ENCODE assay signal across 8 cellular contexts in genomic region chr6:28104392-28105250, GRCh38. TPM values are rescaled to one million over a fixed set of nuclear protein-coding genes. Genes with fewer than 3 reads are reported as not detected.
DNase-seq lines count a peak whose midpoint lies in the region; ATAC-seq and TF ChIP-seq lines count a peak whose summit lies in the region.

No MANE protein-coding gene starts in this region.

- peak overlapping the region; percentile 78 for H3K27ac Mint-ChIP-seq in activated T-helper 17 cell treated with anti-CD3 and anti-CD28 coated beads, Interleukin-2, amount 50 U/mL, for 72 hours
- peak overlapping the region; percentile 84 to 93 (median 92) for H3K27ac Mint-ChIP-seq in nephron

- peak overlapping the region; percentile 61 for H3K9ac ChIP-seq in KMS-11

- no peaks in the 10 kb centered on the region for H3K79me2 ChIP-seq in KMS-11 (ENCODE audit: insufficient read depth, low read depth)

- H4K20me1 ChIP-seq in KMS-11 (ENCODE audit: insufficient read depth): no peaks in the 10 kb centered on the region

- H3K4me3 Mint-ChIP-seq in activated T-helper 17 cell treated with anti-CD3 and anti-CD28 coated beads, Interleukin-2, amount 50 U/mL, for 72 hours: peak overlapping the region; percentile 89
- peak overlapping the region; percentile 90 to 95 (median 92) for H3K4me3 Mint-ChIP-seq in nephron

- peak overlapping the region; percentile 84 for H2AFZ ChIP-seq in KMS-11 (ENCODE audit: low read depth)

- H3K27me3 ChIP-seq in KMS-11 (ENCODE audit: insufficient read depth, low read depth): no peaks in the 10 kb centered on the region
- no peaks in the 10 kb centered on the region for H3K27me3 ChIP-seq in Peyer's patch

- ATAC-seq in GM21619 (IDR thresholded peaks at IDR 0.05; ENCODE audit: unreplicated experiment): peak; percentile 97
- peak; percentile 100 for ATAC-seq in activated T-helper 17 cell treated with anti-CD3 and anti-CD28 coated beads, Interleukin-2, amount 50 U/mL, for 72 hours (replicated peaks)

- H3K36me3 Mint-ChIP-seq in activated T-helper 17 cell treated with anti-CD3 and anti-CD28 coated beads, Interleukin-2, amount 50 U/mL, for 72 hours (ENCODE audit: low read depth): no peaks in the 10 kb centered on the region
- no peaks in the 10 kb centered on the region for H3K36me3 Mint-ChIP-seq in nephron (ENCODE audit: low read depth)

- H3K4me2 ChIP-seq in KMS-11: peak overlapping the region; percentile 50

- peak overlapping the region; percentile 47 for H3K4me3 ChIP-seq in KMS-11 (IDR thresholded peaks at IDR 0.05; ENCODE audit: insufficient read depth, low read depth, low read length)
- H3K4me3 ChIP-seq in Peyer's patch: peak overlapping the region; percentile 68 to 75 (median 73)
- H3K4me3 ChIP-seq in fibroblast of the aortic adventitia (ENCODE audit: low read depth, low read length): peak overlapping the region; percentile 80

- peak; percentile 66 to 72 for TF ChIP-seq POLR2A in Peyer's patch (IDR thresholded peaks at IDR 0.05)

- TF ChIP-seq CTCF in KMS-11 (conservative IDR thresholded peaks at IDR 0.05; ENCODE audit: low read depth, low read length): peak; percentile 69
- TF ChIP-seq CTCF in Peyer's patch (IDR thresholded peaks at IDR 0.05): peak; percentile 58 to 80 (median 74)
- peak; percentile 82 for TF ChIP-seq CTCF in fibroblast of the aortic adventitia (IDR thresholded peaks at IDR 0.05; ENCODE audit: insufficient read depth, low read length)
- peak; percentile 69 to 76 (median 74) for TF ChIP-seq CTCF in nephron (IDR thresholded peaks at IDR 0.05; ENCODE audit: unreplicated experiment in 3 of 3)

- no peaks in the 10 kb centered on the region for H3K9me3 Mint-ChIP-seq in activated T-helper 17 cell treated with anti-CD3 and anti-CD28 coated beads, Interleukin-2, amount 50 U/mL, for 72 hours
- peaks cover 8% of the 10 kb centered on the region for H3K9me3 Mint-ChIP-seq in nephron

- H3K27me3 Mint-ChIP-seq in activated T-helper 17 cell treated with anti-CD3 and anti-CD28 coated beads, Interleukin-2, amount 50 U/mL, for 72 hours: peaks cover 10% of the 10 kb centered on the region
- H3K27me3 Mint-ChIP-seq in nephron (ENCODE audit: low read depth): peaks cover 8% of the 10 kb centered on the region

- peak overlapping the region; percentile 40 for H3K27ac ChIP-seq in KMS-11
- peak overlapping the region; percentile 77 to 92 (median 86) for H3K27ac ChIP-seq in Peyer's patch

- H3K4me1 ChIP-seq in KMS-11 (ENCODE audit: low read depth, poor library complexity, severe bottlenecking) (peaks cover 16% of the 10 kb centered on the region), Peyer's patch (no peaks in the 10 kb centered on the region)

- H3K4me1 Mint-ChIP-seq in activated T-helper 17 cell treated with anti-CD3 and anti-CD28 coated beads, Interleukin-2, amount 50 U/mL, for 72 hours: no peaks in the 10 kb centered on the region
- H3K4me1 Mint-ChIP-seq in nephron: peaks cover 5% of the 10 kb centered on the region

- DNase-seq in DMS79 treated with DMSO at 0.1 percent for 48 hours (lab: John Stamatoyannopoulos, UW) (peak; percentile 75), Peyer's patch (peak; percentile 82 to 95 (median 90)), fibroblast of the aortic adventitia (ENCODE audit: low read depth) (peak; percentile 73)
- DNase-seq in stimulated activated naive CD4-positive, alpha-beta T cell treated with Interleukin-2 at 50 U/mL for 16 hours (lab: John Stamatoyannopoulos, UW): peak; percentile 74

- H3K9me3 ChIP-seq in Peyer's patch: no peaks in the 10 kb centered on the region

- H3K36me3 ChIP-seq in KMS-11 (ENCODE audit: insufficient read depth) (no peaks in the 10 kb centered on the region), Peyer's patch (no peaks in the 10 kb centered on the region)

RNA-seq across cellular contexts. Expression of gene ZSCAN16, which starts 19.8 kb away (rescaled TPM):
- total RNA-seq in Peyer's patch (10 to 100 TPM in 2 of 4 donors, 1 to 10 TPM in 2; 7.0 to 22.3 (median 12.6) TPM), fibroblast of the aortic adventitia (ENCODE audit: low replicate concordance) (2.9 and 4.2 TPM in 2 replicates)
- total RNA-seq in activated T-helper 17 cell treated with anti-CD3 and anti-CD28 coated beads, Interleukin-2, amount 50 U/mL, for 72 hours: 1 to 10 TPM; 2.0 to 3.0 TPM

RNA-seq across cellular contexts. Expression of gene ZNF165, which starts 24.3 kb away (rescaled TPM):
- total RNA-seq in Peyer's patch: 1 to 10 TPM; 4.2 to 8.3 (median 5.6) TPM
- 10 to 100 TPM in 1 of 2 donors, 1 to 10 TPM in 1; 2.1 to 14.8 TPM for total RNA-seq in activated T-helper 17 cell treated with anti-CD3 and anti-CD28 coated beads, Interleukin-2, amount 50 U/mL, for 72 hours
- total RNA-seq in fibroblast of the aortic adventitia (ENCODE audit: low replicate concordance): 0.45 and 0.65 TPM in 2 replicates

RNA-seq across cellular contexts. Expression of gene ZKSCAN8, which starts 37.1 kb away (rescaled TPM):
- total RNA-seq in Peyer's patch (10 to 100 TPM in 3 of 4 donors, 1 to 10 TPM in 1; 5.6 to 26.4 (median 15.5) TPM), fibroblast of the aortic adventitia (ENCODE audit: low replicate concordance) (16.4 and 21.2 TPM in 2 replicates)
- 10 to 100 TPM; 16.5 to 42.7 TPM for total RNA-seq in activated T-helper 17 cell treated with anti-CD3 and anti-CD28 coated beads, Interleukin-2, amount 50 U/mL, for 72 hours

Comparison
In these comparisons a context has a peak if more than half of its experiments do, and no peak if none do; other contexts are left out.
1. Peak in every context shown above with its lines: DNase-seq, ATAC-seq, H3K4me3 ChIP-seq and H3K27ac ChIP-seq.